Comparison of ENCODE assay signal across 22 cellular contexts in genomic region chr7:92228100-92228499, GRCh38. TPM values are rescaled to one million over a fixed set of nuclear protein-coding genes. Genes with fewer than 3 reads are reported as not detected.
"Had no signal": no experiment of that assay in that cellular context is flagged by ENCODE, and none has a peak within 500 bp of the region (broad histone marks: within the 10 kb centered on the region; RNA-seq: fewer than 3 reads in every experiment).

No MANE protein-coding gene starts in this region.

- H3K27me3 Mint-ChIP-seq: activated T-helper 17 cell treated with anti-CD3 and anti-CD28 coated beads, Interleukin-2, amount 50 U/mL, for 72 hours; natural killer cell treated with Interleukin-12 subunit alpha and Interleukin-12 subunit beta and Interleukin-15 and Interleukin-18, amount 100 ng/mL, for 72 hours; stimulated activated memory B cell treated with anti-CD40 and anti-IgM and Interleukin-4, amounts not matched to agents 10 μg/mL and 1 μg/mL and 100 μg/mL, for 72 hours had no signal

- H3K9me3 Mint-ChIP-seq: activated T-helper 17 cell treated with anti-CD3 and anti-CD28 coated beads, Interleukin-2, amount 50 U/mL, for 72 hours had no signal

- H3K27ac ChIP-seq: parathyroid adenoma, thyroid gland had no signal

- H3K9me3 ChIP-seq: thyroid gland had no signal

- H3K4me3 ChIP-seq: lung, smooth muscle cell, thyroid gland had no signal

- DNase-seq: activated CD4-positive, alpha-beta T cell treated with anti-CD3 and anti-CD28 coated beads for 4 hours; activated CD8-positive, alpha-beta memory T cell treated with anti-CD3 and anti-CD28 coated beads for 24 hours; activated naive CD4-positive, alpha-beta T cell treated with Interleukin-2 at 50 U/mL for 16 hours; amniotic stem cell; dermis blood vessel endothelial cell; effector memory CD4-positive, alpha-beta T cell; hypothalamus; kidney; stimulated activated CD4-positive, alpha-beta T cell treated with anti-CD3 and anti-CD28 coated beads, Interleukin-4, amount 100 ng/mL, for 24 hours; thyroid gland had no signal

- H3K4me1 ChIP-seq: parathyroid adenoma, thyroid gland had no signal

- H2AFZ ChIP-seq: parathyroid adenoma had no signal

- H3K27me3 ChIP-seq: thyroid gland had no signal

- H3K4me1 Mint-ChIP-seq: mesothelial cell of epicardium; stimulated activated memory B cell treated with anti-CD40 and anti-IgM and Interleukin-4, amounts not matched to agents 10 μg/mL and 1 μg/mL and 100 μg/mL, for 72 hours; WTC11 had no signal

- H3K9ac ChIP-seq: parathyroid adenoma had no signal

- H3K4me2 ChIP-seq: smooth muscle cell had no signal

- H3K27ac Mint-ChIP-seq: activated T-helper 17 cell treated with anti-CD3 and anti-CD28 coated beads, Interleukin-2, amount 50 U/mL, for 72 hours; mesothelial cell of epicardium; natural killer cell treated with Interleukin-12 subunit alpha and Interleukin-12 subunit beta and Interleukin-15 and Interleukin-18, amount 100 ng/mL, for 72 hours; stimulated activated memory B cell treated with anti-CD40 and anti-IgM and Interleukin-4, amounts not matched to agents 10 μg/mL and 1 μg/mL and 100 μg/mL, for 72 hours; WTC11 had no signal

- ATAC-seq: activated T-helper 17 cell treated with anti-CD3 and anti-CD28 coated beads, Interleukin-2, amount 50 U/mL, for 72 hours; left lobe of liver; natural killer cell treated with Interleukin-12 subunit alpha and Interleukin-12 subunit beta and Interleukin-15 and Interleukin-18, amount 100 ng/mL, for 72 hours; sciatic nerve; stimulated activated memory B cell treated with anti-CD40 and anti-IgM and Interleukin-4, amounts not matched to agents 10 μg/mL and 1 μg/mL and 100 μg/mL, for 72 hours; WTC11 had no signal

- H3K4me3 Mint-ChIP-seq: activated T-helper 17 cell treated with anti-CD3 and anti-CD28 coated beads, Interleukin-2, amount 50 U/mL, for 72 hours; mesothelial cell of epicardium; natural killer cell treated with Interleukin-12 subunit alpha and Interleukin-12 subunit beta and Interleukin-15 and Interleukin-18, amount 100 ng/mL, for 72 hours; stimulated activated memory B cell treated with anti-CD40 and anti-IgM and Interleukin-4, amounts not matched to agents 10 μg/mL and 1 μg/mL and 100 μg/mL, for 72 hours; WTC11 had no signal

- H3K79me2 ChIP-seq: parathyroid adenoma had no signal

RNA-seq across cellular contexts. Expression of gene LRRD1, which starts 49.2 kb away (rescaled TPM):
- total RNA-seq: left lobe of liver; natural killer cell treated with Interleukin-12 subunit alpha and Interleukin-12 subunit beta and Interleukin-15 and Interleukin-18, amount 100 ng/mL, for 72 hours; sciatic nerve; SK-MEL-5; ureter; WTC11 had no signal
- polyA plus RNA-seq: smooth muscle cell had no signal
